In the genomic region with DNA sequence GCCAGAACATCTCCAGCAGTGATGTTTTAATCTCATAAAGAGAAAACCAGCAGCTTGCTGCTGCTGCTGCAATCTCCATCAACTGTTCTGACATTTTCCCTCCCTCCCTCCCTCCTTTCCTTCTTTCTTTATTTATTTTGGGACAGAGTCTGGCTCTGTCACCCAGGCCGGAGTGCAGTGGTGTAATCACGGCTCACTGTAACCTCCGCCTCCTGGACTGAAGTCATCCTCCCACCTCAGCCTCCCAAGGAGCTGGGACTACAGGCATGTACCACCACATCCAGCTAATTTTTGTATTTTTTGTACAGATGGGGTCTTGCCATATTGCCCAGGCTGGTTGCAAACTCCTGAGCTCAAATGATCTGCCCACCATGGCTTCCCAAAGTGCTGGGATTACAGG, we compare ENCODE assay signal across 1 cellular context.
TF ChIP-seq lines count a peak whose summit lies in the region.

No MANE protein-coding gene starts in this region.

TF ChIP-seq in HepG2, 621 proteins besides CTCF, POLR2A, EP300 and RAD21:
- TF ChIP-seq ZNF33A (CRISPR knock-in tag; IDR thresholded peaks at IDR 0.05; ENCODE audit: borderline replicate concordance) (no peak), ZNF121 (CRISPR knock-in tag; IDR thresholded peaks at IDR 0.05) (0 out of 2 replicates have a peak, but pooled peaks have one; percentile 34)
- TF ChIP-seq, protein P1, sequence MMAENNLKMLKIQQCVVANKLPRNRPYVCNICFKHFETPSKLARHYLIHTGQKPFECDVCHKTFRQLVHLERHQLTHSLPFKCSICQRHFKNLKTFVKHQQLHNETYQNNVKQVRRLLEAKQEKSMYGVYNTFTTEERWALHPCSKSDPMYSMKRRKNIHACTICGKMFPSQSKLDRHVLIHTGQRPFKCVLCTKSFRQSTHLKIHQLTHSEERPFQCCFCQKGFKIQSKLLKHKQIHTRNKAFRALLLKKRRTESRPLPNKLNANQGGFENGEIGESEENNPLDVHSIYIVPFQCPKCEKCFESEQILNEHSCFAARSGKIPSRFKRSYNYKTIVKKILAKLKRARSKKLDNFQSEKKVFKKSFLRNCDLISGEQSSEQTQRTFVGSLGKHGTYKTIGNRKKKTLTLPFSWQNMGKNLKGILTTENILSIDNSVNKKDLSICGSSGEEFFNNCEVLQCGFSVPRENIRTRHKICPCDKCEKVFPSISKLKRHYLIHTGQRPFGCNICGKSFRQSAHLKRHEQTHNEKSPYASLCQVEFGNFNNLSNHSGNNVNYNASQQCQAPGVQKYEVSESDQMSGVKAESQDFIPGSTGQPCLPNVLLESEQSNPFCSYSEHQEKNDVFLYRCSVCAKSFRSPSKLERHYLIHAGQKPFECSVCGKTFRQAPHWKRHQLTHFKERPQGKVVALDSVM (CRISPR knock-in tag; IDR thresholded peaks at IDR 0.05): peak; percentile 83
